Comparison of ENCODE assay signal across 12 cellular contexts in the genomic region with DNA sequence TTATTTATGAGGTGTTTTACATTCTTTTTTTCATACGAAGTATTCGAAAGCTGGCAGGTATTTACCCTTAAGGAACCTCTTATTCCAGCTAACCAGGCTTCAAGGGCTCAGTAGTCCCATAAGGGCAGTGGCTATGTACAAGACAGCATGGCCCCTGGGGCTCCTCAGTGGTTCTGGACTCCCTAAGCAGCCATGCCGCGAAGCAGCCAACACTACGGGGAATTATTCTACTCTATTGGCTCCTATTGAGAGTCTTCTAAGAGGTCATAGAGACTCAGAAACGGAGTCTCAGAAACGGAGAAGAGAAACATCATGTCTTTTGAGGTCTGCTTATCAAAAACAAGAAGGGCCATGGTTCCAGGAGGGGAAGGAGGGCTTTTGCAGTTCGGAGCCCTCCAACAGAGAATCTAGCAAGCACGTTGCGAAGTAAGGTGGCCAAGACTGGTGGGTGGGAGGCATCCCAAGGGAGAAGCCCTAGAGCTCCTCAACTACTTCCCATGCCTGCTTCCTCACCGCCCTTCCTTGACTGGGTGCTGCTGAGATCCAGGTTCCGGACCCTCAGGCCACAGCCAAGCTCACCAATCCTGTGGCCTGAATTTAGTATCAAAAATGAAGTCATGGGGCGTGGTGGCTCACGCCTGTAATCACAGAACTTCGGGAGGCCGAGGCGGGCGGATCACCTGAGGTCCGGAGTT.
"Had no signal": no experiment of that assay in that cellular context is flagged by ENCODE, and none has a peak within 500 bp of the region (broad histone marks: within the 10 kb centered on the region; RNA-seq: fewer than 3 reads in every experiment).

No MANE protein-coding gene starts in this region.

- H3K4me3 Mint-ChIP-seq: activated naive CD8-positive, alpha-beta T cell treated with anti-CD3 and anti-CD28 coated beads for 36 hours had no signal

- H3K9me3 ChIP-seq: lower lobe of right lung, testis, upper lobe of left lung had no signal

- H3K36me3 ChIP-seq: lower lobe of right lung, upper lobe of left lung had no signal

- H3K27ac ChIP-seq: epithelial cell of prostate, foreskin keratinocyte, lower lobe of right lung, testis had no signal

- H3K36me3 Mint-ChIP-seq: activated naive CD8-positive, alpha-beta T cell treated with anti-CD3 and anti-CD28 coated beads for 36 hours had no signal

- H3K4me1 ChIP-seq: foreskin keratinocyte, testis had no signal

- H3K27ac Mint-ChIP-seq: activated naive CD8-positive, alpha-beta T cell treated with anti-CD3 and anti-CD28 coated beads for 36 hours had no signal

- H3K4me1 Mint-ChIP-seq: activated naive CD8-positive, alpha-beta T cell treated with anti-CD3 and anti-CD28 coated beads for 36 hours had no signal

- H3K4me3 ChIP-seq: lower lobe of right lung, smooth muscle cell, upper lobe of left lung had no signal

- H3K27me3 ChIP-seq: foreskin keratinocyte, testis, upper lobe of left lung had no signal

- DNase-seq: activated CD4-positive, alpha-beta T cell treated with anti-CD3 and anti-CD28 coated beads, Interleukin-2, amount 50 U/mL, for 48 hours; activated naive CD8-positive, alpha-beta T cell treated with anti-CD3 and anti-CD28 coated beads for 36 hours; amniotic stem cell; dermis blood vessel endothelial cell; foreskin keratinocyte; hippocampal formation; lower lobe of right lung; stimulated activated CD4-positive, alpha-beta T cell treated with anti-CD3 and anti-CD28 coated beads, Interleukin-4, amount 100 ng/mL, for 1 hour; testis had no signal

- H3K9me3 Mint-ChIP-seq: activated naive CD8-positive, alpha-beta T cell treated with anti-CD3 and anti-CD28 coated beads for 36 hours had no signal

- ATAC-seq: foreskin keratinocyte had no signal

- H3K4me2 ChIP-seq: smooth muscle cell had no signal
